8 cellular contexts compared by ENCODE assay signal in genomic region chr11:72642815-72643511, GRCh38. TPM values are rescaled to one million over a fixed set of nuclear protein-coding genes. Genes with fewer than 3 reads are reported as not detected.
DNase-seq lines count a peak whose midpoint lies in the region; ATAC-seq and TF ChIP-seq lines count a peak whose summit lies in the region.

No MANE protein-coding gene starts in this region.

- H3K4me1 Mint-ChIP-seq in activated CD8-positive, alpha-beta T cell treated with anti-CD3 and anti-CD28 coated beads for 36 hours (ENCODE audit: low read depth), result no peaks in the 10 kb centered on the region
- no peaks in the 10 kb centered on the region for H3K4me1 Mint-ChIP-seq in memory B cell

- H3K9me3 Mint-ChIP-seq in activated CD8-positive, alpha-beta T cell treated with anti-CD3 and anti-CD28 coated beads for 36 hours, result no peaks in the 10 kb centered on the region
- H3K9me3 Mint-ChIP-seq in memory B cell, result no peaks in the 10 kb centered on the region

- H3K4me3 Mint-ChIP-seq in activated CD8-positive, alpha-beta T cell treated with anti-CD3 and anti-CD28 coated beads for 36 hours, result peak overlapping the region; percentile 57
- peak overlapping the region; percentile 61 for H3K4me3 Mint-ChIP-seq in memory B cell

- H3K27ac ChIP-seq in A673 (ENCODE audit: low read depth, low read length, poor library complexity, severe bottlenecking), result no peak overlapping the region
- H3K27ac ChIP-seq in effector memory CD4-positive, alpha-beta T cell (ENCODE audit: insufficient read depth, low read length, poor library complexity, severe bottlenecking), result no peak overlapping the region

- BruUV-seq in A673 (replicated peaks; lab: Mats Ljungman, UMichigan), result no TSS peak

- POLR2A ChIA-PET in A673 (lab: Charles Lee; ENCODE audit: low non-redundant PET), result no interaction called here
- POLR2A ChIA-PET in activated CD8-positive, alpha-beta T cell treated with anti-CD3 and anti-CD28 coated beads for 36 hours (lab: Charles Lee), result interaction anchor here (0.9 to 1.0 kb wide), 2 partner anchors 11 to 52 kb away, joined by 3 read pairs; no protein-coding TSS in a partner anchor

- peaks cover 8% of the 10 kb centered on the region for H3K4me1 ChIP-seq in A673 (ENCODE audit: insufficient read depth, low read length, poor library complexity, severe bottlenecking)
- peaks cover 4% of the 10 kb centered on the region for H3K4me1 ChIP-seq in effector memory CD4-positive, alpha-beta T cell (ENCODE audit: control insufficient read depth, insufficient read depth, low read length, poor library complexity, severe bottlenecking)

- H3K27me3 ChIP-seq in A673 (replicated peaks; ENCODE audit: insufficient read depth, low read depth, low read length, poor library complexity), result peaks cover 21% of the 10 kb centered on the region
- H3K27me3 ChIP-seq in effector memory CD4-positive, alpha-beta T cell (replicated peaks; ENCODE audit: control insufficient read depth, insufficient read depth, low read length, poor library complexity, severe bottlenecking), result peaks cover 11% of the 10 kb centered on the region

- H3K27me3 Mint-ChIP-seq in activated CD8-positive, alpha-beta T cell treated with anti-CD3 and anti-CD28 coated beads for 36 hours, result no peaks in the 10 kb centered on the region
- H3K27me3 Mint-ChIP-seq in memory B cell, result peaks cover 2% of the 10 kb centered on the region

- no peak overlapping the region for H3K27ac Mint-ChIP-seq in activated CD8-positive, alpha-beta T cell treated with anti-CD3 and anti-CD28 coated beads for 36 hours
- no peak overlapping the region for H3K27ac Mint-ChIP-seq in memory B cell

- peak overlapping the region; percentile 37 for H3K4me3 ChIP-seq in A673 (ENCODE audit: low read depth, low read length, poor library complexity, severe bottlenecking)
- peak overlapping the region; percentile 53 for H3K4me3 ChIP-seq in effector memory CD4-positive, alpha-beta T cell (ENCODE audit: insufficient read depth, low read depth, low read length, poor library complexity, severe bottlenecking)

- TF ChIP-seq CTCF in A673 (conservative IDR thresholded peaks at IDR 0.05; ENCODE audit: low read depth, low read length), result peak; percentile 97
- TF ChIP-seq CTCF in activated CD8-positive, alpha-beta T cell treated with anti-CD3 and anti-CD28 coated beads for 36 hours (IDR thresholded peaks at IDR 0.05), result peak; percentile 100

- ATAC-seq in GM19351 (IDR thresholded peaks at IDR 0.05; ENCODE audit: unreplicated experiment), result peak; percentile 45
- ATAC-seq in activated CD8-positive, alpha-beta T cell treated with anti-CD3 and anti-CD28 coated beads for 36 hours, result peak; percentile 90
- peak; percentile 84 for ATAC-seq in memory B cell (ENCODE audit: low read depth)
- no peak for ATAC-seq in HG02938 (IDR thresholded peaks at IDR 0.05; ENCODE audit: unreplicated experiment)

- DNase-seq in A673 (ENCODE audit: low spot score) (peak; percentile 70), NCI-H510A (lab: John Stamatoyannopoulos, UW) (peak; percentile 19), memory B cell (ENCODE audit: low spot score in 2 of 2) (peak; percentile 69 to 90)
- DNase-seq in activated CD8-positive, alpha-beta T cell treated with anti-CD3 and anti-CD28 coated beads for 36 hours, result peak; percentile 70
- DNase-seq in effector memory CD4-positive, alpha-beta T cell, result peak; percentile 12 to 38 (median 34)
- peak; percentile 47 for DNase-seq in stimulated activated CD8-positive, alpha-beta memory T cell treated with anti-CD3 and anti-CD28 coated beads, Interleukin-15, amount 100 ng/mL, for 24 hours (ENCODE audit: low read depth)

- H3K36me3 ChIP-seq in A673 (ENCODE audit: insufficient read depth, low read length, poor library complexity, severe bottlenecking), result no peaks in the 10 kb centered on the region
- no peaks in the 10 kb centered on the region for H3K36me3 ChIP-seq in effector memory CD4-positive, alpha-beta T cell (ENCODE audit: control insufficient read depth, insufficient read depth, low read length)

- CTCF ChIA-PET in A673 (lab: Charles Lee), result interaction anchor here (1.0 kb wide), 2 partner anchors 41 to 58 kb away, joined by 3 read pairs; no protein-coding TSS in a partner anchor
- CTCF ChIA-PET in activated CD8-positive, alpha-beta T cell treated with anti-CD3 and anti-CD28 coated beads for 36 hours (lab: Charles Lee), result interaction anchor here (0.7 to 17.0 kb wide), 18 partner anchors 10 to 556 kb away, joined by 3 to 171 read pairs (median 4); no protein-coding TSS in a partner anchor

- intact Hi-C loops in A673 (cut with micrococcal nuclease; ENCODE audit: unreplicated experiment), result loop anchor here (1.0 to 2.0 kb wide), 2 partner anchors 58 to 160 kb away; no protein-coding TSS in a partner anchor
- intact Hi-C loops in activated CD8-positive, alpha-beta T cell treated with anti-CD3 and anti-CD28 coated beads for 36 hours (cut with micrococcal nuclease), result loop anchor here (5.0 kb wide), 1 partner anchor 161 kb away; no protein-coding TSS in a partner anchor

- H3K36me3 Mint-ChIP-seq in activated CD8-positive, alpha-beta T cell treated with anti-CD3 and anti-CD28 coated beads for 36 hours (ENCODE audit: low read depth), result no peaks in the 10 kb centered on the region
- H3K36me3 Mint-ChIP-seq in memory B cell, result no peaks in the 10 kb centered on the region

- H3K9me3 ChIP-seq in A673 (ENCODE audit: low read depth, low read length, poor library complexity, severe bottlenecking), result no peaks in the 10 kb centered on the region
- no peaks in the 10 kb centered on the region for H3K9me3 ChIP-seq in effector memory CD4-positive, alpha-beta T cell (ENCODE audit: control insufficient read depth, low read length)

RNA-seq across cellular contexts. Expression of gene PDE2A, which starts 31.3 kb away (rescaled TPM):
- 0.58 and 1.2 TPM in 2 replicates for total RNA-seq in A673 (2021)
- total RNA-seq in activated CD8-positive, alpha-beta T cell treated with anti-CD3 and anti-CD28 coated beads for 36 hours, result under 1 TPM; 0.14 to 0.72 TPM

Comparison
In these comparisons a context has a peak if more than half of its experiments do, and no peak if none do; other contexts are left out.
1. DNase-seq: peak in every context shown above with its lines; median percentile 80 in memory B cell; 70 in A673; 70 in activated CD8-positive, alpha-beta T cell treated with anti-CD3 and anti-CD28 coated beads for 36 hours; 47 in stimulated activated CD8-positive, alpha-beta memory T cell treated with anti-CD3 and anti-CD28 coated beads, Interleukin-15, amount 100 ng/mL, for 24 hours; 34 in effector memory CD4-positive, alpha-beta T cell; 19 in NCI-H510A.